8 cellular contexts compared by ENCODE assay signal in genomic region chr19:44164673-44165512, GRCh38. TPM values are rescaled to one million over a fixed set of nuclear protein-coding genes. Genes with fewer than 3 reads are reported as not detected.
DNase-seq lines count a peak whose midpoint lies in the region; ATAC-seq, FAIRE-seq and TF ChIP-seq lines count a peak whose summit lies in the region.

ZNF226 (plus strand) TSS chr19:44165100; CDS start chr19:44170081, 4,981 bp downstream.

- peak; percentile 87 for TF ChIP-seq POLR2A in GM12891 (IDR thresholded peaks at IDR 0.05; ENCODE audit: low read depth, low read length)

- peaks cover 16% of the 10 kb centered on the region for H3K4me1 Mint-ChIP-seq in T-helper 1 cell treated with Interleukin-12 subunit alpha and Interleukin-12 subunit beta and Interleukin-4 antibody, amounts not matched to agents 30 μg/mL and 1 μg/mL, for 36 hours (ENCODE audit: low read depth)

- no peak for TF ChIP-seq CTCF in right atrium auricular region (IDR thresholded peaks at IDR 0.05)
- TF ChIP-seq CTCF in psoas muscle (IDR thresholded peaks at IDR 0.05), result no peak

- 0 to 1% (median 1%) methylated on average over 32 of the region's 32 CpGs for WGBS in psoas muscle, 3 donors

- DNase-seq in GM12891 (ENCODE audit: insufficient read length, low spot score), result peak; percentile 46
- peak; percentile 99 for DNase-seq in NCI-H146 treated with DMSO at 0.1 percent for 48 hours (lab: John Stamatoyannopoulos, UW; ENCODE audit: unreplicated experiment)
- DNase-seq in anterior cingulate cortex (lab: John Stamatoyannopoulos, UW), result peak in 57 of 58 donors; percentile 37 to 98 (median 92)
- DNase-seq in right atrium auricular region (ENCODE audit: low spot score), result peak; percentile 95
- DNase-seq in psoas muscle, result peak; percentile 83 to 90
- peak; percentile 95 for DNase-seq in urothelium cell line (ENCODE audit: low spot score)

- H3K27ac ChIP-seq in right atrium auricular region (peak within 1 kb of the TSS; percentile 83 to 86), psoas muscle (peak within 1 kb of the TSS; percentile 88)

- peak within 1 kb of the TSS; percentile 94 for H3K4me3 Mint-ChIP-seq in T-helper 1 cell treated with Interleukin-12 subunit alpha and Interleukin-12 subunit beta and Interleukin-4 antibody, amounts not matched to agents 30 μg/mL and 1 μg/mL, for 36 hours

- FAIRE-seq in GM12891 (lab: Jason Lieb, UNC), result peak; percentile 98
- no peak for FAIRE-seq in urothelium cell line (lab: Jason Lieb, UNC)

- H3K27me3 ChIP-seq in right atrium auricular region, result no peaks in the 10 kb centered on the region
- no peaks in the 10 kb centered on the region for H3K27me3 ChIP-seq in psoas muscle (ENCODE audit: insufficient read depth in 3 of 3, low read length in 2 of 3)

- H3K4me3 ChIP-seq in right atrium auricular region (peak within 1 kb of the TSS; percentile 75 to 76), psoas muscle (peak within 1 kb of the TSS; percentile 92)

- H3K36me3 ChIP-seq in right atrium auricular region (peaks cover 24% of the 10 kb centered on the region), psoas muscle (ENCODE audit: insufficient read depth in 1 of 2, low read depth in 1 of 2) (peaks cover 16 to 28% of the 10 kb centered on the region in 2 donors)

- H3K9me3 ChIP-seq in right atrium auricular region, result peaks cover 0 to 20% of the 10 kb centered on the region in 2 donors
- peaks cover 65% of the 10 kb centered on the region for H3K9me3 ChIP-seq in psoas muscle

- peaks cover 43% of the 10 kb centered on the region for H3K36me3 Mint-ChIP-seq in T-helper 1 cell treated with Interleukin-12 subunit alpha and Interleukin-12 subunit beta and Interleukin-4 antibody, amounts not matched to agents 30 μg/mL and 1 μg/mL, for 36 hours (ENCODE audit: low read depth)

- H3K4me1 ChIP-seq in right atrium auricular region, result peaks cover 0 to 24% of the 10 kb centered on the region in 2 donors
- peaks cover 11% of the 10 kb centered on the region for H3K4me1 ChIP-seq in psoas muscle

- peaks cover 51% of the 10 kb centered on the region for H3K9me3 Mint-ChIP-seq in T-helper 1 cell treated with Interleukin-12 subunit alpha and Interleukin-12 subunit beta and Interleukin-4 antibody, amounts not matched to agents 30 μg/mL and 1 μg/mL, for 36 hours

- peak within 1 kb of the TSS; percentile 88 for H3K27ac Mint-ChIP-seq in T-helper 1 cell treated with Interleukin-12 subunit alpha and Interleukin-12 subunit beta and Interleukin-4 antibody, amounts not matched to agents 30 μg/mL and 1 μg/mL, for 36 hours

- H3K27me3 Mint-ChIP-seq in T-helper 1 cell treated with Interleukin-12 subunit alpha and Interleukin-12 subunit beta and Interleukin-4 antibody, amounts not matched to agents 30 μg/mL and 1 μg/mL, for 36 hours (ENCODE audit: low read depth), result no peaks in the 10 kb centered on the region

- intact Hi-C loops in psoas muscle (cut with DNase I), result loop anchor here (2.0 to 10.0 kb wide), 8 partner anchors 24 to 190 kb away; partner anchors contain the start of genes ZNF225 (in 2 of the 2), ZNF112 (in 1 of the 2), ZNF223 (in 1 of the 2) and ZNF234 (in 1 of the 2)

- peak; percentile 93 for ATAC-seq in HG02798 (IDR thresholded peaks at IDR 0.05; ENCODE audit: poor library complexity, unreplicated experiment)
- peak; percentile 100 for ATAC-seq in psoas muscle

TF ChIP-seq in GM12891, 5 proteins besides CTCF, POLR2A, EP300 and RAD21:
- TF ChIP-seq PAX5 (IDR thresholded peaks at IDR 0.05; ENCODE audit: insufficient read depth, low read length, severe bottlenecking), result no peak
- peak; percentile 82; the same call in 1 of the 2 replicates for TF ChIP-seq POLR2AphosphoS5 (IDR thresholded peaks at IDR 0.05; ENCODE audit: low read depth, low read length)
- TF ChIP-seq SPI1 (IDR thresholded peaks at IDR 0.05; ENCODE audit: low read depth, low read length), result peak; percentile 79
- 0 out of 2 replicates have a peak, but pooled peaks have one; percentile 9 for TF ChIP-seq POU2F2 (IDR thresholded peaks at IDR 0.05; ENCODE audit: low read depth, low read length)

RNA-seq across cellular contexts. Expression of gene ZNF226, which starts in this region (rescaled TPM):
- polyA plus RNA-seq in GM12891 (2012; ENCODE audit: low read depth, missing spikeins), result 16.3 TPM
- total RNA-seq in right atrium auricular region, result 10 to 100 TPM; 11.5 to 17.1 TPM
- total RNA-seq in psoas muscle, result 1 to 10 TPM; 4.4 to 8.6 (median 7.8) TPM
- polyA plus RNA-seq in psoas muscle, result 10 to 100 TPM in 1 of 3 donors, 1 to 10 TPM in 2; 2.5 to 12.0 (median 4.2) TPM

Comparison
In these comparisons a context has a peak if more than half of its experiments do, and no peak if none do; other contexts are left out.
1. Peak in every context shown above with its lines: DNase-seq, ATAC-seq, H3K4me3 ChIP-seq and H3K27ac ChIP-seq.
2. DNase-seq: peak in every context shown above with its lines; median percentile 99 in NCI-H146 treated with DMSO at 0.1 percent for 48 hours; 95 in right atrium auricular region; 95 in urothelium cell line; 92 in anterior cingulate cortex; 86 in psoas muscle; 46 in GM12891.